In the genomic region with DNA sequence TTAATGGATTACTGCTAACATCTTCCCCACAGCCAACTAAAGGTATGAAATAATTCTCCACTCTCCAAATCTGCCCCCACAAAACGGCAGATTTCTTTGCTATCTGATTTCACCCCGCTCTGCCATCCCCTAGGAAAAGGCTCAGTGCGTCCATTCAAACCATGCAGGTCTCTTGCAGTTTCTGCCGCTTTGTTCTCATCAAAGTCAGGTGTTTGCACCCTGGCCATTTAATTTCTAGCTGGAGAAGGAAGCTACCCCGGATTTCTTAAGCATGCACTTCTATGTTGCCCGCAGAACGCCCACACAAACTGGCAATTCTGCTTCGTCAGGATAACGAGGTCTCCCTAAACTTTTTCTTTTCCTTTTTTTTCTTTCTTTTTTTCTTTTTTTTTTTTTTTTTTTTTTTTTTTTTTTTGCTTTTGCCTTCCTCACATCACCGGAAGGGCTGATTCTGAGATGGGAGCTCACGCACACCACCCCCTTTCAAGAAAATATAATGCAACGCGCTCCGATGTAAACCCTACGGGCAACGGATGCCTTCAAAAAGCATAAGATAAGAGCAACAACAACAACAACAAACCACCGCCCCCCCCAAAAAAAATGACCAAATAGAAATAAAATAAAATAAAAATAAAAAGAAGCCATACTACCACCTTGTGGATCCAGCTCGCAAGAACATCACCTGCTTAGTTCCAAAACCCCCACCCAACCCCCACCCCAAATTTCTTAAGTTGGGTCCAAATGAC, we compare ENCODE assay signal across 11 cellular contexts. TPM values are rescaled to one million over a fixed set of nuclear protein-coding genes. Genes with fewer than 3 reads are reported as not detected.
DNase-seq lines count a peak whose midpoint lies in the region; ATAC-seq and TF ChIP-seq lines count a peak whose summit lies in the region.
"Had no signal": no experiment of that assay in that cellular context is flagged by ENCODE, and none has a peak within 500 bp of the region (broad histone marks: within the 10 kb centered on the region; RNA-seq: fewer than 3 reads in every experiment).

No MANE protein-coding gene starts in this region.

- H2BK5ac ChIP-seq in trophoblast cell (ENCODE audit: low read depth, low read length, poor library complexity): no peak overlapping the region

- no peak overlapping the region for H2BK12ac ChIP-seq in trophoblast cell (ENCODE audit: low read length)

- 10% methylated on average over 18 of the region's 18 CpGs for WGBS in esophagus muscularis mucosa
- no CpG with 5 or more reads among the region's 18 CpGs for WGBS in trophoblast cell (ENCODE audit: extremely low coverage, insufficient coverage, insufficient read length)

- TF ChIP-seq CTCF in esophagus muscularis mucosa (IDR thresholded peaks at IDR 0.05): no peak

- H3K4me1 Mint-ChIP-seq in activated T-helper 2 cell treated with anti-CD3 and anti-CD28 coated beads, Interferon-gamma antibody, Interleukin-2, Interleukin-4, amounts not matched to agents 10 μg/mL and 5 μg/mL and 100 μg/mL, durations not matched to agents 14 hours and 24 hours and 36 hours (ENCODE audit: low read depth): no peaks in the 10 kb centered on the region
- H3K4me1 Mint-ChIP-seq: natural killer cell had no signal

- H3K27ac ChIP-seq in esophagus muscularis mucosa (replicated peaks in 1 of 4) (no peak overlapping the region), trophoblast cell (ENCODE audit: low read depth, low read length) (no peak overlapping the region)

- H3K36me3 ChIP-seq in esophagus muscularis mucosa (no peaks in the 10 kb centered on the region), trophoblast cell (ENCODE audit: control insufficient read depth in 1 of 2, insufficient read depth in 2 of 2, low read length in 2 of 2) (no peaks in the 10 kb centered on the region)

- no peaks in the 10 kb centered on the region for H3K9me3 ChIP-seq in esophagus muscularis mucosa
- H3K9me3 ChIP-seq in trophoblast cell (ENCODE audit: insufficient read depth, low read depth, low read length): no peaks in the 10 kb centered on the region

- H3K14ac ChIP-seq in trophoblast cell (ENCODE audit: low read length): no peak overlapping the region

- no peak for TF ChIP-seq POLR2A in esophagus muscularis mucosa (IDR thresholded peaks at IDR 0.05; ENCODE audit: low read depth)

- H3K27me3 ChIP-seq in esophagus muscularis mucosa: peaks cover 0 to 38% (median 12%) of the 10 kb centered on the region in 4 donors
- no peaks in the 10 kb centered on the region for H3K27me3 ChIP-seq in trophoblast cell (ENCODE audit: insufficient read depth, low read length)

- H3K27me3 Mint-ChIP-seq in activated T-helper 2 cell treated with anti-CD3 and anti-CD28 coated beads, Interferon-gamma antibody, Interleukin-2, Interleukin-4, amounts not matched to agents 10 μg/mL and 5 μg/mL and 100 μg/mL, durations not matched to agents 14 hours and 24 hours and 36 hours (ENCODE audit: low read depth): peaks cover 18% of the 10 kb centered on the region

- no peak for ATAC-seq in HG03354 (IDR thresholded peaks at IDR 0.05; ENCODE audit: poor library complexity, severe bottlenecking, unreplicated experiment)
- ATAC-seq: activated CD8-positive, alpha-beta T cell treated with anti-CD3 and anti-CD28 coated beads, Interleukin-2, amount 10 ng/mL, durations not matched to agents 7 days and 5 days; natural killer cell had no signal

- no peaks in the 10 kb centered on the region for H3K9me3 Mint-ChIP-seq in activated T-helper 2 cell treated with anti-CD3 and anti-CD28 coated beads, Interferon-gamma antibody, Interleukin-2, Interleukin-4, amounts not matched to agents 10 μg/mL and 5 μg/mL and 100 μg/mL, durations not matched to agents 14 hours and 24 hours and 36 hours

- peak overlapping the region; percentile 37 to 53 (median 41) for H3K4me3 ChIP-seq in esophagus muscularis mucosa
- H3K4me3 ChIP-seq in trophoblast cell (ENCODE audit: low read depth, low read length): peak overlapping the region; percentile 82

- no peak overlapping the region for H3K9ac ChIP-seq in trophoblast cell (ENCODE audit: low read length)

- DNase-seq in ELF-1 (ENCODE audit: low read depth, low spot score) (peak; percentile 28), NCI-H1694 treated with DMSO at 0.1 percent for 48 hours (lab: John Stamatoyannopoulos, UW) (peak; percentile 15), esophagus muscularis mucosa (ENCODE audit: extremely low spot score) (no peak), trophoblast cell (no peak), inferior parietal cortex (ENCODE audit: extremely low spot score) (no peak)
- DNase-seq in activated T-helper 2 cell treated with anti-CD3 and anti-CD28 coated beads, Interferon-gamma antibody, Interleukin-2, Interleukin-4, amounts not matched to agents 10 μg/mL and 5 μg/mL and 100 μg/mL, durations not matched to agents 14 hours and 24 hours and 36 hours (ENCODE audit: low spot score): no peak
- no peak for DNase-seq in activated CD4-positive, CD25-positive, alpha-beta regulatory T cell (lab: John Stamatoyannopoulos, UW)
- DNase-seq: activated CD8-positive, alpha-beta T cell treated with anti-CD3 and anti-CD28 coated beads, Interleukin-2, amount 10 ng/mL, durations not matched to agents 7 days and 5 days; natural killer cell; stimulated activated CD8-positive, alpha-beta memory T cell treated with anti-CD3 and anti-CD28 coated beads, Interleukin-4, amount 100 ng/mL, for 48 hours had no signal

- TF ChIP-seq EP300 in esophagus muscularis mucosa (IDR thresholded peaks at IDR 0.05): no peak

- peak overlapping the region; percentile 93 for H3K4me2 ChIP-seq in trophoblast cell (ENCODE audit: low read length)

- peaks cover 4% of the 10 kb centered on the region for H3K79me2 ChIP-seq in trophoblast cell (ENCODE audit: control insufficient read depth, insufficient read depth, low read length, poor library complexity)

- no peak overlapping the region for H4K12ac ChIP-seq in trophoblast cell (ENCODE audit: low read depth, low read length)

- intact Hi-C loops in esophagus muscularis mucosa (cut with DNase I): no loop called here
- intact Hi-C loops in activated T-helper 2 cell treated with anti-CD3 and anti-CD28 coated beads, Interferon-gamma antibody, Interleukin-2, Interleukin-4, amounts not matched to agents 10 μg/mL and 5 μg/mL and 100 μg/mL, durations not matched to agents 14 hours and 24 hours and 36 hours (cut with micrococcal nuclease): no loop called here

- no peak overlapping the region for H3K23ac ChIP-seq in trophoblast cell (ENCODE audit: low read length)

- H3K4ac ChIP-seq in trophoblast cell (ENCODE audit: low read depth, low read length): no peak overlapping the region

- no peak overlapping the region for H2BK120ac ChIP-seq in trophoblast cell (ENCODE audit: insufficient read depth, low read length, poor library complexity)

- no peak overlapping the region for H4K91ac ChIP-seq in trophoblast cell (ENCODE audit: low read depth, low read length)

- no peak overlapping the region for H4K8ac ChIP-seq in trophoblast cell (ENCODE audit: low read depth, low read length)

- no peak overlapping the region for H3K18ac ChIP-seq in trophoblast cell (ENCODE audit: low read length)

- H3K4me3 Mint-ChIP-seq in activated T-helper 2 cell treated with anti-CD3 and anti-CD28 coated beads, Interferon-gamma antibody, Interleukin-2, Interleukin-4, amounts not matched to agents 10 μg/mL and 5 μg/mL and 100 μg/mL, durations not matched to agents 14 hours and 24 hours and 36 hours (ENCODE audit: low read depth): no peak overlapping the region
- H3K4me3 Mint-ChIP-seq: natural killer cell had no signal

- H3K4me1 ChIP-seq in esophagus muscularis mucosa (peaks cover 0 to 25% (median 16%) of the 10 kb centered on the region in 4 donors), trophoblast cell (ENCODE audit: control insufficient read depth in 1 of 2, insufficient read depth in 2 of 2, low read length in 2 of 2) (peaks cover 3 to 6% of the 10 kb centered on the region in 2 experiments)

- no peak overlapping the region for H2AK5ac ChIP-seq in trophoblast cell (ENCODE audit: low read length)

- no peak overlapping the region for H2AFZ ChIP-seq in trophoblast cell (ENCODE audit: insufficient read depth, low read length, poor library complexity)

- no peaks in the 10 kb centered on the region for H3K79me1 ChIP-seq in trophoblast cell (ENCODE audit: low read length)

- H3K27ac Mint-ChIP-seq in activated T-helper 2 cell treated with anti-CD3 and anti-CD28 coated beads, Interferon-gamma antibody, Interleukin-2, Interleukin-4, amounts not matched to agents 10 μg/mL and 5 μg/mL and 100 μg/mL, durations not matched to agents 14 hours and 24 hours and 36 hours: no peak overlapping the region
- H3K27ac Mint-ChIP-seq: activated CD8-positive, alpha-beta T cell treated with anti-CD3 and anti-CD28 coated beads, Interleukin-2, amount 10 ng/mL, durations not matched to agents 7 days and 5 days; natural killer cell had no signal

- H3K36me3 Mint-ChIP-seq in activated T-helper 2 cell treated with anti-CD3 and anti-CD28 coated beads, Interferon-gamma antibody, Interleukin-2, Interleukin-4, amounts not matched to agents 10 μg/mL and 5 μg/mL and 100 μg/mL, durations not matched to agents 14 hours and 24 hours and 36 hours (ENCODE audit: low read depth): no peaks in the 10 kb centered on the region

RNA-seq across cellular contexts. Expression of a gene that starts 3.2 kb away (rescaled TPM):
- 1 to 10 TPM; 1.7 to 8.2 (median 4.8) TPM for total RNA-seq in esophagus muscularis mucosa
- polyA plus RNA-seq in trophoblast cell (2013): 4.3 and 4.7 TPM in 2 replicates
- 0.09 and 0.18 TPM in 2 replicates for total RNA-seq in activated T-helper 2 cell treated with anti-CD3 and anti-CD28 coated beads, Interferon-gamma antibody, Interleukin-2, Interleukin-4, amounts not matched to agents 10 μg/mL and 5 μg/mL and 100 μg/mL, durations not matched to agents 14 hours and 24 hours and 36 hours
- total RNA-seq: activated CD8-positive, alpha-beta T cell treated with anti-CD3 and anti-CD28 coated beads, Interleukin-2, amount 10 ng/mL, durations not matched to agents 7 days and 5 days; natural killer cell had no signal

Comparison
In these comparisons a context has a peak if more than half of its experiments do, and no peak if none do; other contexts are left out.
1. DNase-seq: peak in ELF-1 (single experiment) and NCI-H1694 treated with DMSO at 0.1 percent for 48 hours (single experiment); none in esophagus muscularis mucosa (single experiment), trophoblast cell (0 of 2), inferior parietal cortex (single experiment), activated T-helper 2 cell treated with anti-CD3 and anti-CD28 coated beads, Interferon-gamma antibody, Interleukin-2, Interleukin-4, amounts not matched to agents 10 μg/mL and 5 μg/mL and 100 μg/mL, durations not matched to agents 14 hours and 24 hours and 36 hours (single experiment) and activated CD4-positive, CD25-positive, alpha-beta regulatory T cell (0 of 4).